ENCODE assay signal across 19 cellular contexts in the genomic region with DNA sequence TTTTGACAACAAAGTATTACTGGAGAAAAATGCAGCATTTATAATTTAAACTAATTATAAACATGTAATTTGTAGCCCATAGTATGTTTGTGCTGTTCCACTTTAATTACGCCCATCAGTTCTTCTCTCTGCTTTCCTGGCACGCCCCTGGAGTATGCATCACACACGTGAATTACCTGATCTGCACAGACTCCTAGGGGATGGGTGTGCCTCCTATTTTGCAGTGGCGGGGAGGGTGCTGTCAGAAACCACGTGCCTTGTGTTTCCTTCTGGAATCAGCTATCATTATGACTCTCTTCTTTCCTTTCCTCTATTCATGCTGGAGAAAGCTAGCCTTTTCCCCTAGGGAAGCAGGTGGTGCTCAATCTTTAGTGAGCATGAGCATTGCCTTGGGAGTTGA.
"Had no signal": no experiment of that assay in that cellular context is flagged by ENCODE, and none has a peak within 500 bp of the region (broad histone marks: within the 10 kb centered on the region; RNA-seq: fewer than 3 reads in every experiment).

No MANE protein-coding gene starts in this region.

- ATAC-seq: activated T-cell treated with anti-CD3 and anti-CD28 coated beads, Interleukin-2, amount 50 U/mL, for 72 hours; gastrocnemius medialis; heart left ventricle; left cardiac atrium; stimulated activated memory B cell treated with anti-CD40 and anti-IgM and Interleukin-4, amounts not matched to agents 10 μg/mL and 1 μg/mL and 100 μg/mL, for 72 hours had no signal

- H3K27me3 ChIP-seq: brain microvascular endothelial cell, gastrocnemius medialis, heart left ventricle, neural progenitor cell had no signal

- H3K79me2 ChIP-seq: parathyroid adenoma had no signal

- H3K4me2 ChIP-seq: neural progenitor cell had no signal

- H3K9me3 ChIP-seq: gastrocnemius medialis, heart left ventricle had no signal

- DNase-seq: activated CD4-positive, alpha-beta T cell treated with anti-CD3 and anti-CD28 coated beads, Interleukin-2, amount 10 ng/mL, durations not matched to agents 7 days and 5 days; activated CD8-positive, alpha-beta memory T cell treated with anti-CD3 and anti-CD28 coated beads, Interleukin-2, amount 50 U/mL, for 48 hours; activated gamma-delta T cell treated with Interleukin-2 at 50 U/mL for 16 hours; activated T-cell treated with anti-CD3 and anti-CD28 coated beads, Interleukin-2, amount 50 U/mL, for 72 hours; amygdala; brain microvascular endothelial cell; cerebellar nuclear complex; effector memory CD4-positive, alpha-beta T cell; gastrocnemius medialis; heart left ventricle; left cardiac atrium; naive B cell; stimulated activated CD4-positive, alpha-beta T cell treated with anti-CD3 and anti-CD28 coated beads, Interleukin-2, amount 100 ng/mL, for 48 hours; T-helper 9 cell had no signal

- H3K9ac ChIP-seq: neural progenitor cell, parathyroid adenoma had no signal

- H3K4me3 ChIP-seq: gastrocnemius medialis, heart left ventricle, lung, neural progenitor cell had no signal

- H2AFZ ChIP-seq: neural progenitor cell, parathyroid adenoma had no signal

- H3K27ac ChIP-seq: brain microvascular endothelial cell, epithelial cell of prostate, gastrocnemius medialis, heart left ventricle, neural progenitor cell, parathyroid adenoma had no signal

- H3K36me3 ChIP-seq: brain microvascular endothelial cell, gastrocnemius medialis, heart left ventricle, neural progenitor cell had no signal

- H3K4me1 ChIP-seq: gastrocnemius medialis, neural progenitor cell, parathyroid adenoma had no signal
